Comparison of ENCODE assay signal across 19 cellular contexts in genomic region chr13:76754414-76754813, GRCh38.
DNase-seq lines count a peak whose midpoint lies in the region; ATAC-seq, FAIRE-seq and TF ChIP-seq lines count a peak whose summit lies in the region.
"Had no signal": no experiment of that assay in that cellular context is flagged by ENCODE, and none has a peak within 500 bp of the region (broad histone marks: within the 10 kb centered on the region; RNA-seq: fewer than 3 reads in every experiment).

No MANE protein-coding gene starts in this region.

- BruUV-seq in endothelial cell of umbilical vein (replicated peaks; lab: Mats Ljungman, UMichigan) = no TSS peak

- dilution Hi-C loops in endothelial cell of umbilical vein (cut with MboI; ENCODE audit: extremely low pct_ligation_motif_present, low sequenced_read_pairs) = no loop called here

- FAIRE-seq in endothelial cell of umbilical vein (lab: Jason Lieb, UNC) (peak; percentile 97), urothelium cell line (lab: Jason Lieb, UNC) (no peak)

- ATAC-seq in Right ventricle myocardium inferior = peak; percentile 69
- no peak for ATAC-seq in stimulated activated naive CD8-positive, alpha-beta T cell treated with anti-CD3 and anti-CD28 coated beads, Interleukin-15, Interleukin-2, amounts not matched to agents 100 U/mL and 50 U/mL, for 24 hours
- ATAC-seq: T-cell had no signal

- no peak for TF ChIP-seq POLR2A in endothelial cell of umbilical vein (IDR thresholded peaks at IDR 0.05; ENCODE audit: low read depth, low read length)

- intact Hi-C loops in Right ventricle myocardium inferior (cut with DNase I) = no loop called here
- intact Hi-C loops in cardiac septum (cut with DNase I) = no loop called here
- intact Hi-C loops in endothelial cell of umbilical vein (cut with micrococcal nuclease) = loop anchor here (1.0 to 2.0 kb wide), 2 partner anchors 30 to 132 kb away; partner anchors contain the start of gene KCTD12

- H2AFZ ChIP-seq in endothelial cell of umbilical vein (ENCODE audit: low read depth, low read length) = no peak overlapping the region

- H3K9me1 ChIP-seq in endothelial cell of umbilical vein (replicated peaks; ENCODE audit: control insufficient read depth, extremely low read depth, insufficient read depth, low read length) = no peaks in the 10 kb centered on the region

- no peak overlapping the region for H3K4me3 ChIP-seq in endothelial cell of umbilical vein (replicated peaks in 1 of 3; ENCODE audit: insufficient read depth in 1 of 3, low read depth in 1 of 3, low read length in 3 of 3)
- no peak overlapping the region for H3K4me3 ChIP-seq in right atrium auricular region
- H3K4me3 ChIP-seq: prostate gland, thoracic aorta had no signal

- DNase-seq in Right ventricle myocardium inferior (ENCODE audit: missing footprints) (no peak), cardiac septum (ENCODE audit: low spot score) (no peak), endothelial cell of umbilical vein (ENCODE audit: low read depth, low spot score) (peak; percentile 90), right atrium auricular region (ENCODE audit: low spot score) (no peak), urothelium cell line (ENCODE audit: low spot score) (peak; percentile 6), hypothalamus (lab: John Stamatoyannopoulos, UW) (no peak), HUDEP-2 (lab: John Stamatoyannopoulos, UW; ENCODE audit: unreplicated experiment in 76 of 76) (no peak)
- no peak for DNase-seq in stimulated activated naive CD8-positive, alpha-beta T cell treated with anti-CD3 and anti-CD28 coated beads, Interleukin-15, Interleukin-2, amounts not matched to agents 100 U/mL and 50 U/mL, for 24 hours
- DNase-seq: activated effector memory CD4-positive, alpha-beta T cell treated with anti-CD3 and anti-CD28 coated beads, Interleukin-2, amount 50 U/mL, for 16 hours; CD4-positive, alpha-beta T cell; GF-D8; HFFc6; NCI-H1694 treated with DMSO at 0.1 percent for 48 hours; NCI-H524; stimulated activated CD4-positive, alpha-beta T cell treated with anti-CD3 and anti-CD28 coated beads, Interleukin-1b, Interleukin-23, amount 100 ng/mL, for 48 hours; T-cell had no signal

- no peak overlapping the region for H3K9ac ChIP-seq in endothelial cell of umbilical vein (replicated peaks; ENCODE audit: extremely low read depth, insufficient read depth, low read length)
- H3K9ac ChIP-seq: KMS-11 had no signal

- peak overlapping the region; percentile 45 for H3K4me2 ChIP-seq in endothelial cell of umbilical vein (ENCODE audit: insufficient read depth, low read length)
- H3K4me2 ChIP-seq: KMS-11 had no signal

- TF ChIP-seq CTCF in endothelial cell of umbilical vein (IDR thresholded peaks at IDR 0.05; ENCODE audit: extremely low read depth in 1 of 2, insufficient read depth in 1 of 2, low read depth in 1 of 2, low read length in 2 of 2) (no peak), right atrium auricular region (IDR thresholded peaks at IDR 0.05) (no peak)

- H3K27ac ChIP-seq in endothelial cell of umbilical vein (ENCODE audit: insufficient read depth, low read depth, low read length) (peak overlapping the region; percentile 47), right atrium auricular region (peak overlapping the region; percentile 4 to 17)
- H3K27ac ChIP-seq: KMS-11, prostate gland, thoracic aorta had no signal

- no peaks in the 10 kb centered on the region for H3K36me3 ChIP-seq in endothelial cell of umbilical vein (ENCODE audit: control insufficient read depth in 2 of 2, extremely low read depth in 1 of 2, insufficient read depth in 2 of 2, low read length in 2 of 2)
- H3K36me3 ChIP-seq in right atrium auricular region = no peaks in the 10 kb centered on the region
- H3K36me3 ChIP-seq: prostate gland, thoracic aorta had no signal

- no peaks in the 10 kb centered on the region for H3K27me3 ChIP-seq in endothelial cell of umbilical vein (ENCODE audit: control insufficient read depth in 2 of 2, insufficient read depth in 2 of 2, low read length in 2 of 2)
- no peaks in the 10 kb centered on the region for H3K27me3 ChIP-seq in right atrium auricular region

- CTCF ChIA-PET in endothelial cell of umbilical vein (lab: Charles Lee) = interaction anchor here (0.7 to 2.0 kb wide), 13 partner anchors 8 to 261 kb away, joined by 3 to 13 read pairs (median 5); no protein-coding TSS in a partner anchor

- POLR2A ChIA-PET in endothelial cell of umbilical vein (lab: Charles Lee) = interaction anchor here (0.7 to 1.0 kb wide), 3 partner anchors 9 to 131 kb away, joined by 3 to 5 read pairs (median 3); no protein-coding TSS in a partner anchor

- H3K9me3 ChIP-seq in endothelial cell of umbilical vein (replicated peaks; ENCODE audit: control insufficient read depth, insufficient read depth, low read length) = no peaks in the 10 kb centered on the region
- H3K9me3 ChIP-seq in right atrium auricular region = no peaks in the 10 kb centered on the region
- H3K9me3 ChIP-seq: prostate gland, thoracic aorta had no signal

- no peaks in the 10 kb centered on the region for H3K79me2 ChIP-seq in endothelial cell of umbilical vein (ENCODE audit: control insufficient read depth, insufficient read depth, low read length)

- H3K4me1 ChIP-seq in endothelial cell of umbilical vein (ENCODE audit: control insufficient read depth, extremely low read depth, insufficient read depth, low read length) (peaks cover 24% of the 10 kb centered on the region), right atrium auricular region (peaks cover 0 to 14% of the 10 kb centered on the region in 2 donors)
- H3K4me1 ChIP-seq: prostate gland had no signal

- no peaks in the 10 kb centered on the region for H4K20me1 ChIP-seq in endothelial cell of umbilical vein (replicated peaks; ENCODE audit: control insufficient read depth, extremely low read depth, insufficient read depth, low read length)

TF ChIP-seq in endothelial cell of umbilical vein, 7 proteins besides CTCF, POLR2A, EP300 and RAD21:
- peak; percentile 89 for TF ChIP-seq JUN (IDR thresholded peaks at IDR 0.05; ENCODE audit: borderline replicate concordance, insufficient read depth, insufficient read length, low read depth)
- TF ChIP-seq FOS (IDR thresholded peaks at IDR 0.05; ENCODE audit: borderline replicate concordance, insufficient read depth, low read length) = peak; percentile 68
- TF ChIP-seq POLR2AphosphoS5 (IDR thresholded peaks at IDR 0.05; ENCODE audit: insufficient read depth, low read depth, low read length) = peak; percentile 63
- no peak for TF ChIP-seq MAX (IDR thresholded peaks at IDR 0.05; ENCODE audit: insufficient read depth, insufficient read length)
- no peak for TF ChIP-seq EZH2 (IDR thresholded peaks at IDR 0.05; ENCODE audit: borderline replicate concordance, low read depth, low read length, severe bottlenecking)
- TF ChIP-seq MYC (IDR thresholded peaks at IDR 0.05; ENCODE audit: low read depth, low read length) = no peak
- peak; percentile 63 for TF ChIP-seq GATA2 (IDR thresholded peaks at IDR 0.05; ENCODE audit: insufficient read depth, insufficient read length, low read depth, low read length)

Comparison
In these comparisons a context has a peak if more than half of its experiments do, and no peak if none do; other contexts are left out.
1. DNase-seq: peak in endothelial cell of umbilical vein (single experiment) and urothelium cell line (single experiment); none in Right ventricle myocardium inferior (single experiment), cardiac septum (single experiment), right atrium auricular region (single experiment), stimulated activated naive CD8-positive, alpha-beta T cell treated with anti-CD3 and anti-CD28 coated beads, Interleukin-15, Interleukin-2, amounts not matched to agents 100 U/mL and 50 U/mL, for 24 hours (single experiment), hypothalamus (0 of 51) and HUDEP-2 (0 of 76).